In genomic region chr7:99409814-99410213, GRCh38 we compare ENCODE assay signal across 8 cellular contexts. TPM values are rescaled to one million over a fixed set of nuclear protein-coding genes. Genes with fewer than 3 reads are reported as not detected.
DNase-seq lines count a peak whose midpoint lies in the region; ATAC-seq and TF ChIP-seq lines count a peak whose summit lies in the region.

No MANE protein-coding gene starts in this region.

- peak overlapping the region; percentile 93 for H3K4me3 Mint-ChIP-seq in T-helper 2 cell treated with Interferon-gamma antibody and Interleukin-4, amounts not matched to agents 5 μg/mL and 100 μg/mL, for 36 hours
- peak overlapping the region; percentile 86 for H3K4me3 Mint-ChIP-seq in activated CD4-positive, alpha-beta memory T cell treated with anti-CD3 and anti-CD28 coated beads, Interleukin-2, amount 10 ng/mL, durations not matched to agents 7 days and 5 days

- no peak for ATAC-seq in GM21447 (IDR thresholded peaks at IDR 0.05; ENCODE audit: unreplicated experiment)

- H3K36me3 Mint-ChIP-seq in T-helper 2 cell treated with Interferon-gamma antibody and Interleukin-4, amounts not matched to agents 5 μg/mL and 100 μg/mL, for 36 hours (ENCODE audit: low read depth) = peaks cover 38% of the 10 kb centered on the region
- H3K36me3 Mint-ChIP-seq in activated CD4-positive, alpha-beta memory T cell treated with anti-CD3 and anti-CD28 coated beads, Interleukin-2, amount 10 ng/mL, durations not matched to agents 7 days and 5 days (ENCODE audit: low read depth) = peaks cover 51% of the 10 kb centered on the region

- H3K9me3 Mint-ChIP-seq in T-helper 2 cell treated with Interferon-gamma antibody and Interleukin-4, amounts not matched to agents 5 μg/mL and 100 μg/mL, for 36 hours = no peaks in the 10 kb centered on the region
- H3K9me3 Mint-ChIP-seq in activated CD4-positive, alpha-beta memory T cell treated with anti-CD3 and anti-CD28 coated beads, Interleukin-2, amount 10 ng/mL, durations not matched to agents 7 days and 5 days = no peaks in the 10 kb centered on the region

- TF ChIP-seq CTCF in stomach (IDR thresholded peaks at IDR 0.05) = no peak

- H3K27me3 Mint-ChIP-seq in T-helper 2 cell treated with Interferon-gamma antibody and Interleukin-4, amounts not matched to agents 5 μg/mL and 100 μg/mL, for 36 hours (ENCODE audit: low read depth) = no peaks in the 10 kb centered on the region
- H3K27me3 Mint-ChIP-seq in activated CD4-positive, alpha-beta memory T cell treated with anti-CD3 and anti-CD28 coated beads, Interleukin-2, amount 10 ng/mL, durations not matched to agents 7 days and 5 days = no peaks in the 10 kb centered on the region

- no peak for TF ChIP-seq POLR2A in stomach (IDR thresholded peaks at IDR 0.05)

- no peak for DNase-seq in T-helper 2 cell treated with Interferon-gamma antibody and Interleukin-4, amounts not matched to agents 5 μg/mL and 100 μg/mL, for 36 hours (ENCODE audit: low spot score)
- DNase-seq in T-helper 2 cell (no peak), stomach (no peak), NCI-H2171 (lab: John Stamatoyannopoulos, UW) (no peak), NCI-H1436 treated with DMSO at 0.1 percent for 48 hours (lab: John Stamatoyannopoulos, UW) (no peak)
- no peak for DNase-seq in activated CD4-positive, alpha-beta memory T cell treated with anti-CD3 and anti-CD28 coated beads, Interleukin-2, amount 10 ng/mL, durations not matched to agents 7 days and 5 days

- H3K27ac ChIP-seq in stomach = peak overlapping the region in 4 of 5 donors; percentile 96 to 99 (median 96)

- intact Hi-C loops in stomach (cut with DNase I; ENCODE audit: low total_unique reads) = no loop called here

- no peaks in the 10 kb centered on the region for H3K9me3 ChIP-seq in iPS-15b (ENCODE audit: control insufficient read depth, insufficient read depth, low read length)
- H3K9me3 ChIP-seq in stomach = no peaks in the 10 kb centered on the region

- no peak for TF ChIP-seq EP300 in stomach (IDR thresholded peaks at IDR 0.05)

- H3K4me3 ChIP-seq in iPS-15b (ENCODE audit: low read depth, low read length) (peak overlapping the region; percentile 100), stomach (peak overlapping the region; percentile 70 to 99 (median 78))

- H3K27me3 ChIP-seq in iPS-15b (ENCODE audit: control insufficient read depth, insufficient read depth, low read length) (no peaks in the 10 kb centered on the region), stomach (no peaks in the 10 kb centered on the region)

- CTCF ChIA-PET in activated CD4-positive, alpha-beta memory T cell treated with anti-CD3 and anti-CD28 coated beads, Interleukin-2, amount 10 ng/mL, durations not matched to agents 7 days and 5 days (lab: Charles Lee) = interaction anchor here (1.1 kb wide), 1 partner anchor 43 kb away, joined by 3 read pairs; no protein-coding TSS in a partner anchor

- peak overlapping the region; percentile 98 for H3K9ac ChIP-seq in iPS-15b (ENCODE audit: low read depth, low read length)

- H3K27ac Mint-ChIP-seq in T-helper 2 cell treated with Interferon-gamma antibody and Interleukin-4, amounts not matched to agents 5 μg/mL and 100 μg/mL, for 36 hours = peak overlapping the region; percentile 93
- peak overlapping the region; percentile 90 for H3K27ac Mint-ChIP-seq in activated CD4-positive, alpha-beta memory T cell treated with anti-CD3 and anti-CD28 coated beads, Interleukin-2, amount 10 ng/mL, durations not matched to agents 7 days and 5 days

- POLR2A ChIA-PET in activated CD4-positive, alpha-beta memory T cell treated with anti-CD3 and anti-CD28 coated beads, Interleukin-2, amount 10 ng/mL, durations not matched to agents 7 days and 5 days (lab: Charles Lee) = interaction anchor here (0.6 to 12.4 kb wide), 11 partner anchors 8 to 993 kb away, joined by 3 to 160 read pairs (median 9); partner anchors contain the start of genes ARPC1B, ATP5MF, ZKSCAN5 and ZNF394

- H3K4me1 Mint-ChIP-seq in T-helper 2 cell treated with Interferon-gamma antibody and Interleukin-4, amounts not matched to agents 5 μg/mL and 100 μg/mL, for 36 hours (ENCODE audit: low read depth) = peaks cover 28% of the 10 kb centered on the region
- peaks cover 48% of the 10 kb centered on the region for H3K4me1 Mint-ChIP-seq in activated CD4-positive, alpha-beta memory T cell treated with anti-CD3 and anti-CD28 coated beads, Interleukin-2, amount 10 ng/mL, durations not matched to agents 7 days and 5 days

- WGBS in stomach, 5 donors = 20 to 38% (median 34%) methylated on average over 3 of the region's 3 CpGs

- peaks cover 24% of the 10 kb centered on the region for H3K36me3 ChIP-seq in iPS-15b (ENCODE audit: control insufficient read depth, insufficient read depth, low read length)
- peaks cover 28 to 52% (median 50%) of the 10 kb centered on the region in 4 donors for H3K36me3 ChIP-seq in stomach

- H3K4me1 ChIP-seq in iPS-15b (ENCODE audit: control insufficient read depth, insufficient read depth, low read length) (peaks cover 10% of the 10 kb centered on the region), stomach (peaks cover 24 to 50% (median 48%) of the 10 kb centered on the region in 4 donors)

RNA-seq across cellular contexts. Expression of gene BUD31, which starts 1.0 kb away (rescaled TPM):
- 100 to 1,000 TPM; 104 to 106 TPM for total RNA-seq in activated CD4-positive, alpha-beta memory T cell treated with anti-CD3 and anti-CD28 coated beads, Interleukin-2, amount 10 ng/mL, durations not matched to agents 7 days and 5 days
- 100 to 1,000 TPM in 1 of 5 donors, 10 to 100 TPM in 4; 58.0 to 122 (median 82.3) TPM for total RNA-seq in stomach
- polyA plus RNA-seq in stomach = 100 to 1,000 TPM; 127 to 155 (median 151) TPM

RNA-seq across cellular contexts. Expression of gene PDAP1, which starts 1.4 kb away (rescaled TPM):
- total RNA-seq in activated CD4-positive, alpha-beta memory T cell treated with anti-CD3 and anti-CD28 coated beads, Interleukin-2, amount 10 ng/mL, durations not matched to agents 7 days and 5 days = 100 to 1,000 TPM in 1 of 2 experiments, 10 to 100 TPM in 1; 93.8 to 103 TPM
- 10 to 100 TPM; 22.8 to 79.9 (median 32.3) TPM for total RNA-seq in stomach
- polyA plus RNA-seq in stomach = 100 to 1,000 TPM; 129 to 153 (median 133) TPM

RNA-seq across cellular contexts. Expression of gene PTCD1, which starts 28.8 kb away (rescaled TPM):
- 1 to 10 TPM; 6.6 to 7.5 TPM for total RNA-seq in activated CD4-positive, alpha-beta memory T cell treated with anti-CD3 and anti-CD28 coated beads, Interleukin-2, amount 10 ng/mL, durations not matched to agents 7 days and 5 days
- 1 to 10 TPM in 4 of 5 donors, under 1 TPM in 1; 0.87 to 3.5 (median 2.7) TPM for total RNA-seq in stomach
- polyA plus RNA-seq in stomach = 1 to 10 TPM; 1.8 to 3.1 (median 2.0) TPM

RNA-seq across cellular contexts. Expression of gene CPSF4, which starts 28.9 kb away (rescaled TPM):
- total RNA-seq in activated CD4-positive, alpha-beta memory T cell treated with anti-CD3 and anti-CD28 coated beads, Interleukin-2, amount 10 ng/mL, durations not matched to agents 7 days and 5 days = 10 to 100 TPM; 64.1 to 66.2 TPM
- total RNA-seq in stomach = 10 to 100 TPM in 4 of 5 donors, 1 to 10 TPM in 1; 4.5 to 43.8 (median 28.8) TPM
- polyA plus RNA-seq in stomach = 10 to 100 TPM; 24.9 to 31.3 (median 25.6) TPM

RNA-seq across cellular contexts. Expression of gene ARPC1B, which starts 35.3 kb away (rescaled TPM):
- total RNA-seq in activated CD4-positive, alpha-beta memory T cell treated with anti-CD3 and anti-CD28 coated beads, Interleukin-2, amount 10 ng/mL, durations not matched to agents 7 days and 5 days = 100 to 1,000 TPM; 396 to 397 TPM
- total RNA-seq in stomach = 100 to 1,000 TPM in 3 of 5 donors, 10 to 100 TPM in 2; 25.1 to 229 (median 113) TPM
- 100 to 1,000 TPM in 2 of 3 donors, 10 to 100 TPM in 1; 89.9 to 196 (median 106) TPM for polyA plus RNA-seq in stomach
